In the genomic region with DNA sequence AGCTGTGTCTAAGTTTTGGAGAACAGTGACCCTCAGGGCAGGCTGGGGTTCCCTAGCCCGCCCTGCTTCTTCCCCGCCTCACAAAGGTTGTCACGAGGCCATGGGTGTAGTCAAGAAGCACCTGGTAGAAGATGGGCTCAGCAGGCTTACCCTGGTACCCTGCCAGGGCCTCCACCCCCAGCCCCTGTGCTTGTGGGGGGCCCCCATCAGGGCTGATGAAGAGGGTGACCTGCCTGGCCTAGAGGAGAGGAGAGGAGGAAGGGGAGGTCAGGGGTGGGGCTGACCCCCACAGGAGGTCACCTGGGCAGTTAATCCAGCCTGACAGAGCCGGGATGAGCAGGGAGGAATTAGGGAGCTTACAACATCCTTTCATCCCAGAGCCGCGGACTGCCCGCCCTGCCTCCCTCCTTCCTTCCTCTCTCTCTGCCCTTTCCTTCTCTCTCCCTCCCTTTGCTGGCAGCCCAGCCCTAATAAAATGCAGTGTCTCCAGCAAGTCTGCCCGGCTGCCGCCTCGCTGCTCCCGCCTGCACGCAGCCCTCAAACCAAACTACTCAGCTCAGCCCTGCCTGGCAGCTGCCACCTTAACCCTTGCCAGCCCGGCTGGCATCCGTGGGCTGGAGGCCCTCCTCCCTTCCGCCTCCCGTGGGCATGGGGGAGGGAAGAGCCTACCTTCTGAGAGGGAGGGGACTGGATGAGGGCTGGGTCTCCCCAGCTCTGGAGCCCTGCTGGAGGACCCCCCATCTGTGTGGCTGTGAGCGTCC, we compare ENCODE assay signal across 9 cellular contexts. TPM values are rescaled to one million over a fixed set of nuclear protein-coding genes. Genes with fewer than 3 reads are reported as not detected.
A peak's percentile ranks its signal among the peaks of the same experiment; 100 is the strongest.
DNase-seq lines count a peak whose midpoint lies in the region; ATAC-seq and TF ChIP-seq lines count a peak whose summit lies in the region.
"Had no signal": no experiment of that assay in that cellular context is flagged by ENCODE, and none has a peak within 500 bp of the region (broad histone marks: within the 10 kb centered on the region; RNA-seq: fewer than 3 reads in every experiment).

No MANE protein-coding gene starts in this region.

- DNase-seq in NCI-H1436 (lab: John Stamatoyannopoulos, UW) (peak; percentile 64), NCI-H1436 treated with DMSO at 0.1 percent for 48 hours (lab: John Stamatoyannopoulos, UW) (no peak), NCI-H2107 treated with DMSO at 0.1 percent for 48 hours (lab: John Stamatoyannopoulos, UW; ENCODE audit: unreplicated experiment) (peak; percentile 48), sciatic nerve (ENCODE audit: low spot score) (peak; percentile 51), cortex of kidney (lab: John Stamatoyannopoulos, UW) (no peak), NCI-H146 treated with DMSO at 0.1 percent for 48 hours (lab: John Stamatoyannopoulos, UW; ENCODE audit: unreplicated experiment) (no peak)
- DNase-seq in stimulated activated CD4-positive, alpha-beta T cell treated with anti-CD3 and anti-CD28 coated beads, Interleukin-2, amount 100 ng/mL, for 24 hours, result no peak
- DNase-seq: heart left ventricle had no signal

- intact Hi-C loops in sciatic nerve (cut with DNase I), result loop anchor here (10.0 kb wide), 1 partner anchor 823 kb away; no protein-coding TSS in a partner anchor

- ATAC-seq in sciatic nerve, result no peak

- no peak for TF ChIP-seq CTCF in VCaP (conservative IDR thresholded peaks at IDR 0.05)

- H3K27ac ChIP-seq in VCaP, result peak overlapping the region; percentile 66
- H3K27ac ChIP-seq: heart left ventricle had no signal

RNA-seq across cellular contexts. Expression of gene DLX3, which starts 7.2 kb away (rescaled TPM):
- 0.22 TPM for total RNA-seq in sciatic nerve

RNA-seq across cellular contexts. Expression of gene DLX4, which starts 18.9 kb away (rescaled TPM):
- not detected for total RNA-seq in sciatic nerve

Comparison
In these comparisons a context has a peak if more than half of its experiments do, and no peak if none do; other contexts are left out.
1. DNase-seq: peak in NCI-H1436 (single experiment), NCI-H2107 treated with DMSO at 0.1 percent for 48 hours (single experiment) and sciatic nerve (single experiment); none in NCI-H1436 treated with DMSO at 0.1 percent for 48 hours (single experiment), cortex of kidney (single experiment), stimulated activated CD4-positive, alpha-beta T cell treated with anti-CD3 and anti-CD28 coated beads, Interleukin-2, amount 100 ng/mL, for 24 hours (0 of 2) and NCI-H146 treated with DMSO at 0.1 percent for 48 hours (single experiment).